Comparison of ENCODE assay signal across 8 cellular contexts in genomic region chr19:40778865-40779284, GRCh38. TPM values are rescaled to one million over a fixed set of nuclear protein-coding genes. Genes with fewer than 3 reads are reported as not detected.
DNase-seq lines count a peak whose midpoint lies in the region; ATAC-seq and TF ChIP-seq lines count a peak whose summit lies in the region.

No MANE protein-coding gene starts in this region.

- peak overlapping the region; percentile 95 for H3K27ac ChIP-seq in left ventricle myocardium inferior (replicated peaks)
- H3K27ac ChIP-seq in body of pancreas, result peak overlapping the region; percentile 92 to 100 (median 98)
- peak overlapping the region; percentile 43 for H3K27ac ChIP-seq in mesendoderm (ENCODE audit: low read depth, low read length)

- ATAC-seq in left ventricle myocardium superior, result no peak
- ATAC-seq in body of pancreas, result no peak
- ATAC-seq in GM21717 (IDR thresholded peaks at IDR 0.05; ENCODE audit: unreplicated experiment), result no peak
- no peak for ATAC-seq in GM21786 (IDR thresholded peaks at IDR 0.05; ENCODE audit: unreplicated experiment)

- H3K23ac ChIP-seq in mesendoderm (ENCODE audit: low read length), result no peak overlapping the region

- H3K9me3 ChIP-seq in left ventricle myocardium inferior (replicated peaks), result no peaks in the 10 kb centered on the region
- H3K9me3 ChIP-seq in body of pancreas, result no peaks in the 10 kb centered on the region

- no peaks in the 10 kb centered on the region for H3K79me1 ChIP-seq in mesendoderm (ENCODE audit: low read length)

- no peak overlapping the region for H2BK5ac ChIP-seq in mesendoderm (ENCODE audit: low read length)

- no peak overlapping the region for H4K8ac ChIP-seq in mesendoderm (ENCODE audit: low read depth, low read length)

- DNase-seq in left ventricle myocardium inferior, result no peak
- no peak for DNase-seq in left ventricle myocardium superior
- DNase-seq in body of pancreas, result no peak
- no peak for DNase-seq in mesendoderm
- no peak for DNase-seq in ecto neural progenitor cell (ENCODE audit: low spot score)
- DNase-seq in stimulated activated CD4-positive, alpha-beta T cell treated with anti-CD3 and anti-CD28 coated beads, Interleukin-12 subunit alpha, Interleukin-12 subunit beta, amount 100 ng/mL, for 4 hours, result no peak

- no peak overlapping the region for H2AK5ac ChIP-seq in mesendoderm (ENCODE audit: low read length)

- peak overlapping the region; percentile 84 for H3K4me2 ChIP-seq in mesendoderm (ENCODE audit: low read length)

- no peak overlapping the region for H3K4ac ChIP-seq in mesendoderm (ENCODE audit: low read depth, low read length)

- H4K5ac ChIP-seq in mesendoderm (ENCODE audit: low read length), result no peak overlapping the region

- H3K18ac ChIP-seq in mesendoderm (ENCODE audit: low read length), result no peak overlapping the region

- H3K36me3 ChIP-seq in left ventricle myocardium inferior (no peaks in the 10 kb centered on the region), body of pancreas (replicated peaks in 1 of 2; ENCODE audit: insufficient read depth in 1 of 2, low read depth in 2 of 2) (no peaks in the 10 kb centered on the region), mesendoderm (ENCODE audit: control insufficient read depth, insufficient read depth, low read length) (no peaks in the 10 kb centered on the region)

- H3K4me3 ChIP-seq in left ventricle myocardium inferior (peak overlapping the region; percentile 79), body of pancreas (peak overlapping the region; percentile 64 to 86), mesendoderm (ENCODE audit: low read length) (peak overlapping the region; percentile 38)

- H3K4me1 ChIP-seq in left ventricle myocardium inferior (peaks cover 19% of the 10 kb centered on the region), body of pancreas (peaks cover 16% of the 10 kb centered on the region), mesendoderm (ENCODE audit: control insufficient read depth, low read depth, low read length) (peaks cover 5% of the 10 kb centered on the region)

- H2BK15ac ChIP-seq in mesendoderm (replicated peaks; ENCODE audit: low read depth), result no peak overlapping the region

- H3K27me3 ChIP-seq in left ventricle myocardium inferior (ENCODE audit: low read depth), result no peaks in the 10 kb centered on the region
- H3K27me3 ChIP-seq in body of pancreas, result no peaks in the 10 kb centered on the region
- H3K27me3 ChIP-seq in mesendoderm (ENCODE audit: insufficient read depth, low read length, poor library complexity), result no peaks in the 10 kb centered on the region

- H3K79me2 ChIP-seq in mesendoderm (ENCODE audit: control insufficient read depth, insufficient read depth, low read length), result no peaks in the 10 kb centered on the region

- peak overlapping the region; percentile 74 for H3K9ac ChIP-seq in mesendoderm (ENCODE audit: low read length)

- WGBS in body of pancreas, 2 donors, result 16 to 27% methylated on average over 5 of the region's 5 CpGs
- no CpG with 5 or more reads among the region's 5 CpGs for WGBS in mesendoderm (ENCODE audit: extremely low coverage, insufficient coverage, low lambda C conversion rate)

- no peak overlapping the region for H2BK120ac ChIP-seq in mesendoderm (ENCODE audit: low read depth, low read length)

- peak overlapping the region; percentile 80 for H3K56ac ChIP-seq in mesendoderm (ENCODE audit: low read length)

- intact Hi-C loops in left ventricle myocardium inferior (cut with micrococcal nuclease) (no loop called here), left ventricle myocardium superior (cut with micrococcal nuclease) (no loop called here), body of pancreas (cut with DNase I) (no loop called here)

- no peak for TF ChIP-seq CTCF in left ventricle myocardium inferior (IDR thresholded peaks at IDR 0.05; ENCODE audit: borderline replicate concordance)
- no peak for TF ChIP-seq CTCF in body of pancreas (IDR thresholded peaks at IDR 0.05)

- no peak for TF ChIP-seq POLR2A in body of pancreas (IDR thresholded peaks at IDR 0.05)

RNA-seq across cellular contexts. Expression of gene RAB4B, which starts 0.8 kb away (rescaled TPM):
- 13.5 TPM for total RNA-seq in left ventricle myocardium inferior
- 10.1 TPM for total RNA-seq in left ventricle myocardium superior
- total RNA-seq in body of pancreas, result 10 to 100 TPM; 20.4 to 23.3 TPM
- polyA plus RNA-seq in mesendoderm (2013, experiment 1 of 2), result 4.9 TPM
- 5.8 TPM for polyA plus RNA-seq in mesendoderm (2013, experiment 2 of 2)

RNA-seq across cellular contexts. Expression of gene MIA, which starts 3.6 kb away (rescaled TPM):
- total RNA-seq in left ventricle myocardium inferior, result not detected
- total RNA-seq in left ventricle myocardium superior, result 1.1 TPM
- total RNA-seq in body of pancreas, result 1 to 10 TPM in 1 of 2 donors, not detected in 1; 5.9 TPM
- polyA plus RNA-seq in mesendoderm (2013, experiment 1 of 2), result 0.18 TPM
- not detected for polyA plus RNA-seq in mesendoderm (2013, experiment 2 of 2)

RNA-seq across cellular contexts. Expression of gene EGLN2, which starts 20.1 kb away (rescaled TPM):
- total RNA-seq in left ventricle myocardium inferior (47.8 TPM), left ventricle myocardium superior (65.5 TPM), body of pancreas (10 to 100 TPM; 50.8 to 51.4 TPM)
- 89.3 TPM for polyA plus RNA-seq in mesendoderm (2013, experiment 1 of 2)
- 85.4 TPM for polyA plus RNA-seq in mesendoderm (2013, experiment 2 of 2)

RNA-seq across cellular contexts. Expression of gene SNRPA, which starts 27.9 kb away (rescaled TPM):
- total RNA-seq in left ventricle myocardium inferior, result 27.9 TPM
- 41.6 TPM for total RNA-seq in left ventricle myocardium superior
- total RNA-seq in body of pancreas, result 10 to 100 TPM; 18.7 to 42.2 TPM
- polyA plus RNA-seq in mesendoderm (2013, experiment 1 of 2), result 226 TPM
- 225 TPM for polyA plus RNA-seq in mesendoderm (2013, experiment 2 of 2)

RNA-seq across cellular contexts. Expression of gene ACTMAP, which starts 28.6 kb away (rescaled TPM):
- total RNA-seq in left ventricle myocardium inferior (7.4 TPM), left ventricle myocardium superior (6.7 TPM), body of pancreas (1 to 10 TPM; 3.0 to 4.2 TPM)
- 8.2 TPM for polyA plus RNA-seq in mesendoderm (2013, experiment 1 of 2)
- polyA plus RNA-seq in mesendoderm (2013, experiment 2 of 2), result 9.2 TPM

Comparison
In these comparisons a context has a peak if more than half of its experiments do, and no peak if none do; other contexts are left out.
1. H3K27ac ChIP-seq: peak in every context shown above with its lines; median percentile 98 in body of pancreas; 95 in left ventricle myocardium inferior; 43 in mesendoderm.